Comparison of ENCODE assay signal across 1 cellular context in genomic region chr12:101759396-101760047, GRCh38.
TF ChIP-seq lines count a peak whose summit lies in the region.

No MANE protein-coding gene starts in this region.

TF ChIP-seq in GM23338, 12 proteins besides CTCF, POLR2A, EP300 and RAD21 (continued from another document):
- no peak for TF ChIP-seq ZNF462 (CRISPR knock-in tag; IDR thresholded peaks at IDR 0.05)
- TF ChIP-seq STAT1 (IDR thresholded peaks at IDR 0.05; ENCODE audit: unreplicated experiment) = no peak
